8 cellular contexts compared by ENCODE assay signal in the genomic region with DNA sequence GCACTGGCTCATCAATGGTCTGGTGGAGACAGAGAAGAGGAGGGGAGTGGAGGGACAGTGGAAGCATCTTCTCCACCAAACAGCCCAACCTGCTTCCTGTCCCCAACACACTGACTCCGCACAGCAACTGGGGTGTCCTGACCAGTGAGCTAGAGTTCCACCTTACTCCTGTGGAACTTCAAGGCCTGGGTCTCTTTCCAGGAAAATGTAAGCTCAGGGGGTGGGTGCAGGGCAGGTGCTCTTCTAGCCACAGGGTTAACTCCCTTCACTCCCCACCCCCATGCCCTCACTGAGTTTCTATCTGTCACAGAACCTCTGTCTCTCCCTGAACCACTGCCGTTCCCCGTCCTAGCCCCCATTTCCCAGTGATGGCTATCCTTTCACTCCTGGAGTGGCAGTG. TPM values are rescaled to one million over a fixed set of nuclear protein-coding genes. Genes with fewer than 3 reads are reported as not detected.
DNase-seq lines count a peak whose midpoint lies in the region; ATAC-seq and TF ChIP-seq lines count a peak whose summit lies in the region.

No MANE protein-coding gene starts in this region.

- peak overlapping the region; percentile 90 for H3K4me3 ChIP-seq in GM12865 (ENCODE audit: low read depth, low read length)
- H3K4me3 ChIP-seq in Peyer's patch: peak overlapping the region; percentile 63 to 98 (median 76)
- peak overlapping the region; percentile 73 for H3K4me3 ChIP-seq in epithelial cell of proximal tubule (ENCODE audit: low read depth, low read length)
- H3K4me3 ChIP-seq in rectal smooth muscle tissue (ENCODE audit: low read length): peak overlapping the region; percentile 86

- no peaks in the 10 kb centered on the region for H3K9me3 ChIP-seq in Peyer's patch

- peaks cover 0 to 15% (median 0%) of the 10 kb centered on the region in 3 donors for H3K36me3 ChIP-seq in Peyer's patch
- no peaks in the 10 kb centered on the region for H3K36me3 ChIP-seq in rectal smooth muscle tissue (ENCODE audit: control insufficient read depth, insufficient read depth, low read length)

- TF ChIP-seq CTCF in GM12865 (IDR thresholded peaks at IDR 0.05; ENCODE audit: insufficient read depth, low read depth, low read length, missing control alignments) (no peak), Peyer's patch (IDR thresholded peaks at IDR 0.05) (no peak), epithelial cell of proximal tubule (conservative IDR thresholded peaks at IDR 0.05; ENCODE audit: low read depth, low read length) (no peak)

- H3K9ac ChIP-seq in rectal smooth muscle tissue (ENCODE audit: low read length): peak overlapping the region; percentile 54

- H3K4me1 ChIP-seq in Peyer's patch: peaks cover 0 to 51% (median 9%) of the 10 kb centered on the region in 4 donors
- peaks cover 29% of the 10 kb centered on the region for H3K4me1 ChIP-seq in rectal smooth muscle tissue (ENCODE audit: control insufficient read depth, insufficient read depth, low read length)

- H3K27me3 ChIP-seq in Peyer's patch: no peaks in the 10 kb centered on the region
- no peaks in the 10 kb centered on the region for H3K27me3 ChIP-seq in rectal smooth muscle tissue (ENCODE audit: control insufficient read depth, insufficient read depth, low read length)

- no peak for ATAC-seq in HG03432 (IDR thresholded peaks at IDR 0.05; ENCODE audit: unreplicated experiment)

- H3K27ac ChIP-seq in Peyer's patch (peak overlapping the region; percentile 83 to 95 (median 92)), rectal smooth muscle tissue (ENCODE audit: low read depth, low read length) (peak overlapping the region; percentile 88)

- peak; percentile 58 for DNase-seq in GM12865 (ENCODE audit: low read depth)
- peak in 1 of 3 donors; percentile 48 for DNase-seq in Peyer's patch
- no peak for DNase-seq in epithelial cell of proximal tubule (ENCODE audit: low read depth)
- no peak for DNase-seq in AG08395 (ENCODE audit: low spot score)
- DNase-seq in NCI-H774 (lab: John Stamatoyannopoulos, UW): no peak
- no peak for DNase-seq in SW 1271 (lab: John Stamatoyannopoulos, UW)

- no peak for TF ChIP-seq POLR2A in Peyer's patch (IDR thresholded peaks at IDR 0.05)

RNA-seq across cellular contexts. Expression of a gene that starts 0.9 kb away (rescaled TPM):
- total RNA-seq in Peyer's patch (10 to 100 TPM in 3 of 4 donors, 1 to 10 TPM in 1; 7.7 to 22.3 (median 14.5) TPM), epithelial cell of proximal tubule (5.8 and 7.2 TPM in 2 replicates)

RNA-seq across cellular contexts. Expression of a gene that starts 11.7 kb away (rescaled TPM):
- total RNA-seq in Peyer's patch (100 to 1,000 TPM in 1 of 4 donors, 10 to 100 TPM in 3; 51.3 to 134 (median 94.2) TPM), epithelial cell of proximal tubule (19.2 and 19.4 TPM in 2 replicates)

RNA-seq across cellular contexts. Expression of a gene that starts 52.4 kb away (rescaled TPM):
- total RNA-seq in Peyer's patch (10 to 100 TPM; 14.0 to 46.8 (median 34.8) TPM), epithelial cell of proximal tubule (39.6 and 57.5 TPM in 2 replicates)

RNA-seq across cellular contexts. Expression of a gene that starts 55.9 kb away (rescaled TPM):
- total RNA-seq in Peyer's patch (not detected), epithelial cell of proximal tubule (not detected in 2 replicates)
